ENCODE assay signal across 1 cellular context in the genomic region with DNA sequence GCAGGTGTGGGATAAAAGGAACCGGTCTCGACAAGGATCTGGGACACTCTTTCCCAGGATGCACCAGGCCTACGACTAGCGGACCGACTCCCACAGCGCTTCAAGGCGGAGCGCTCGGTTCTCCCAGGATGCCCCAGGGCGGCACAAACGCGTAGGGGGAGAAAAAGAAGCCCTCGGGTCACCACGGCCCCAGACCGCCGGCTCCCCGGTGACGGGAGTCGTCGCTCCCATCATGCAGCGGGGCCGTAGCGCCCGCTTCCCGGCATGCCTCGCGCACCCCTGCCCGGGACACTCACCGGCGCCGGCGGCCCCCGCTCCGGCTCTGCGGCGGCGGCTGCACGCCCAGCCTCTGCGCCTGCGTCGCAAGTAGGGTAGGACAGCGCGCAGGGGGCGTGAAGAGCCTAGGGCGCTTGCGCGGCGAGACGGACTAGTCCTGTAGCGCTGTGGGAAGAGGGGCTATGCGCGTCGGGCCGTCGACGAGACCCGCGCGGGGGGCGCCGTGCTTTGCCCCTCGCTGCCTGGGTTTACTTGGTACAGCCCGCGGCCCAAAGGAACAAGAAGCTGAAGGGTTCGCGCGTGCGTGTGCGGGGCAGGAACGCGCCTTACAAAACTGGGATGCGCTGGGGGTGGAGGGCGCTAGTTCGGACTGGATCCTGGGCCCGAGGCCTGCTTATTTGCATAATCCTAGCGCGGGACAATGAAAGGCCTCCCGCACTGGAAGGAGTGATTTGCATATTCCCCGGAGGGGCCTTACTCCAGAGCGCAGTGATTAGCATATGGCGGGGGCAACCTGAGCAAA.
TF ChIP-seq lines count a peak whose summit lies in the region.

ZNF428 (minus strand) TSS at position 368 of the 799 bp plus-strand sequence. CDS start 5,325 bp downstream, outside the sequence.

TF ChIP-seq in HepG2, 621 proteins besides CTCF, POLR2A, EP300 and RAD21 (continued from another document and continues in another):
- TF ChIP-seq REPIN1 (CRISPR knock-in tag; IDR thresholded peaks at IDR 0.05; ENCODE audit: borderline replicate concordance, low read depth) (peak; percentile 87), THAP7 (CRISPR knock-in tag; IDR thresholded peaks at IDR 0.05) (no peak), MLX (CRISPR knock-in tag; IDR thresholded peaks at IDR 0.05) (no peak), ZNF543 (CRISPR knock-in tag; IDR thresholded peaks at IDR 0.05) (peak; percentile 68; the same call in 1 of the 2 replicates), CC2D1A (CRISPR knock-in tag; IDR thresholded peaks at IDR 0.05) (no peak), FOXO4 (CRISPR knock-in tag; conservative IDR thresholded peaks at IDR 0.05) (peak; percentile 13; the same call in 1 of the 2 replicates), ZNF781 (CRISPR knock-in tag; IDR thresholded peaks at IDR 0.05; ENCODE audit: borderline replicate concordance, not compliant biosample characterization) (peak; percentile 61), PHF5A (CRISPR knock-in tag; IDR thresholded peaks at IDR 0.05; ENCODE audit: low read depth, unreplicated experiment) (peak; percentile 30), ZNF672 (CRISPR knock-in tag; IDR thresholded peaks at IDR 0.05) (0 out of 2 replicates have a peak, but pooled peaks have one; percentile 75), ZNF101 (CRISPR knock-in tag; IDR thresholded peaks at IDR 0.05; ENCODE audit: borderline replicate concordance, low read depth) (0 out of 2 replicates have a peak, but pooled peaks have one; percentile 87), SUZ12 (IDR thresholded peaks at IDR 0.05; ENCODE audit: low read depth, low read length) (0 out of 2 replicates have a peak, but pooled peaks have one; percentile 36), SOX5 (CRISPR knock-in tag; IDR thresholded peaks at IDR 0.05; ENCODE audit: borderline replicate concordance) (no peak), ZNF839 (CRISPR knock-in tag; IDR thresholded peaks at IDR 0.05; ENCODE audit: borderline replicate concordance) (peak; percentile 96), REXO4 (CRISPR knock-in tag; IDR thresholded peaks at IDR 0.05; ENCODE audit: borderline replicate concordance) (peak; percentile 35; the same call in 1 of the 2 replicates), TBX2 (CRISPR knock-in tag; IDR thresholded peaks at IDR 0.05; ENCODE audit: borderline replicate concordance) (peak; percentile 90), NR0B2 (CRISPR knock-in tag; IDR thresholded peaks at IDR 0.05) (peak; percentile 82; the same call in 1 of the 2 replicates), ZMAT3 (CRISPR knock-in tag; conservative IDR thresholded peaks at IDR 0.05) (no peak), PAF1 (CRISPR knock-in tag; IDR thresholded peaks at IDR 0.05) (no peak), ZNF230 (CRISPR knock-in tag; IDR thresholded peaks at IDR 0.05) (no peak), SNAPC2 (CRISPR knock-in tag; IDR thresholded peaks at IDR 0.05) (peak; percentile 99), SATB2 (CRISPR knock-in tag; IDR thresholded peaks at IDR 0.05) (peak; percentile 70; the same call in 1 of the 2 replicates), NPAS2 (CRISPR knock-in tag; IDR thresholded peaks at IDR 0.05; ENCODE audit: borderline replicate concordance) (no peak), PPARG (CRISPR knock-in tag; conservative IDR thresholded peaks at IDR 0.05) (no peak), YEATS4 (CRISPR knock-in tag; IDR thresholded peaks at IDR 0.05; ENCODE audit: borderline replicate concordance) (peak; percentile 88), ZNF264 (CRISPR knock-in tag; IDR thresholded peaks at IDR 0.05) (peak; percentile 59; the same call in 1 of the 2 replicates), CENPT (CRISPR knock-in tag; IDR thresholded peaks at IDR 0.05; ENCODE audit: low read depth) (no peak; the same call in 1 of the 2 replicates), ZKSCAN5 (CRISPR knock-in tag; IDR thresholded peaks at IDR 0.05) (no peak), ZSCAN25 (CRISPR knock-in tag; IDR thresholded peaks at IDR 0.05) (peak; percentile 66), RFX5 (IDR thresholded peaks at IDR 0.05; ENCODE audit: low read depth, low read length) (no peak; the same call in 1 of the 2 replicates), ZNF678 (CRISPR knock-in tag; IDR thresholded peaks at IDR 0.05) (peak; percentile 88; the same call in 1 of the 2 replicates), SAFB2 (CRISPR knock-in tag; IDR thresholded peaks at IDR 0.05; ENCODE audit: borderline replicate concordance, low read depth) (peak; percentile 88), KDM5A (IDR thresholded peaks at IDR 0.05; ENCODE audit: borderline replicate concordance, low read length) (peak; percentile 51; the same call in 1 of the 2 replicates), ZNF552 (CRISPR knock-in tag; IDR thresholded peaks at IDR 0.05; ENCODE audit: borderline replicate concordance) (peak; percentile 84), ZNF205 (CRISPR knock-in tag; IDR thresholded peaks at IDR 0.05) (no peak), NFE2 (CRISPR knock-in tag; IDR thresholded peaks at IDR 0.05) (no peak), GATA4 (IDR thresholded peaks at IDR 0.05; ENCODE audit: borderline replicate concordance, low read depth) (no peak; the same call in 1 of the 2 replicates), ZNF564 (CRISPR knock-in tag; IDR thresholded peaks at IDR 0.05) (peak; percentile 96), IKZF1 (IDR thresholded peaks at IDR 0.05) (no peak), ZNF616 (CRISPR knock-in tag; IDR thresholded peaks at IDR 0.05; ENCODE audit: low read depth) (peak; percentile 90; the same call in 1 of the 2 replicates), ZFP41 (CRISPR knock-in tag; IDR thresholded peaks at IDR 0.05; ENCODE audit: borderline replicate concordance) (peak; percentile 91; the same call in 1 of the 2 replicates)
- TF ChIP-seq, protein P1, sequence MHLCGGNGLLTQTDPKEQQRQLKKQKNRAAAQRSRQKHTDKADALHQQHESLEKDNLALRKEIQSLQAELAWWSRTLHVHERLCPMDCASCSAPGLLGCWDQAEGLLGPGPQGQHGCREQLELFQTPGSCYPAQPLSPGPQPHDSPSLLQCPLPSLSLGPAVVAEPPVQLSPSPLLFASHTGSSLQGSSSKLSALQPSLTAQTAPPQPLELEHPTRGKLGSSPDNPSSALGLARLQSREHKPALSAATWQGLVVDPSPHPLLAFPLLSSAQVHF (CRISPR knock-in tag; IDR thresholded peaks at IDR 0.05) = peak; percentile 80; the same call in 1 of the 2 replicates
- TF ChIP-seq, protein P2, sequence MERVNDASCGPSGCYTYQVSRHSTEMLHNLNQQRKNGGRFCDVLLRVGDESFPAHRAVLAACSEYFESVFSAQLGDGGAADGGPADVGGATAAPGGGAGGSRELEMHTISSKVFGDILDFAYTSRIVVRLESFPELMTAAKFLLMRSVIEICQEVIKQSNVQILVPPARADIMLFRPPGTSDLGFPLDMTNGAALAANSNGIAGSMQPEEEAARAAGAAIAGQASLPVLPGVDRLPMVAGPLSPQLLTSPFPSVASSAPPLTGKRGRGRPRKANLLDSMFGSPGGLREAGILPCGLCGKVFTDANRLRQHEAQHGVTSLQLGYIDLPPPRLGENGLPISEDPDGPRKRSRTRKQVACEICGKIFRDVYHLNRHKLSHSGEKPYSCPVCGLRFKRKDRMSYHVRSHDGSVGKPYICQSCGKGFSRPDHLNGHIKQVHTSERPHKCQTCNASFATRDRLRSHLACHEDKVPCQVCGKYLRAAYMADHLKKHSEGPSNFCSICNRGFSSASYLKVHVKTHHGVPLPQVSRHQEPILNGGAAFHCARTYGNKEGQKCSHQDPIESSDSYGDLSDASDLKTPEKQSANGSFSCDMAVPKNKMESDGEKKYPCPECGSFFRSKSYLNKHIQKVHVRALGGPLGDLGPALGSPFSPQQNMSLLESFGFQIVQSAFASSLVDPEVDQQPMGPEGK (CRISPR knock-in tag; IDR thresholded peaks at IDR 0.05) = peak; percentile 14
- TF ChIP-seq, protein P3, sequence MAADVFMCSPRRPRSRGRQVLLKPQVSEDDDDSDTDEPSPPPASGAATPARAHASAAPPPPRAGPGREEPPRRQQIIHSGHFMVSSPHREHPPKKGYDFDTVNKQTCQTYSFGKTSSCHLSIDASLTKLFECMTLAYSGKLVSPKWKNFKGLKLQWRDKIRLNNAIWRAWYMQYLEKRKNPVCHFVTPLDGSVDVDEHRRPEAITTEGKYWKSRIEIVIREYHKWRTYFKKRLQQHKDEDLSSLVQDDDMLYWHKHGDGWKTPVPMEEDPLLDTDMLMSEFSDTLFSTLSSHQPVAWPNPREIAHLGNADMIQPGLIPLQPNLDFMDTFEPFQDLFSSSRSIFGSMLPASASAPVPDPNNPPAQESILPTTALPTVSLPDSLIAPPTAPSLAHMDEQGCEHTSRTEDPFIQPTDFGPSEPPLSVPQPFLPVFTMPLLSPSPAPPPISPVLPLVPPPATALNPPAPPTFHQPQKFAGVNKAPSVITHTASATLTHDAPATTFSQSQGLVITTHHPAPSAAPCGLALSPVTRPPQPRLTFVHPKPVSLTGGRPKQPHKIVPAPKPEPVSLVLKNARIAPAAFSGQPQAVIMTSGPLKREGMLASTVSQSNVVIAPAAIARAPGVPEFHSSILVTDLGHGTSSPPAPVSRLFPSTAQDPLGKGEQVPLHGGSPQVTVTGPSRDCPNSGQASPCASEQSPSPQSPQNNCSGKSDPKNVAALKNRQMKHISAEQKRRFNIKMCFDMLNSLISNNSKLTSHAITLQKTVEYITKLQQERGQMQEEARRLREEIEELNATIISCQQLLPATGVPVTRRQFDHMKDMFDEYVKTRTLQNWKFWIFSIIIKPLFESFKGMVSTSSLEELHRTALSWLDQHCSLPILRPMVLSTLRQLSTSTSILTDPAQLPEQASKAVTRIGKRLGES (CRISPR knock-in tag; IDR thresholded peaks at IDR 0.05; ENCODE audit: borderline replicate concordance) = no peak
- TF ChIP-seq, protein P4, sequence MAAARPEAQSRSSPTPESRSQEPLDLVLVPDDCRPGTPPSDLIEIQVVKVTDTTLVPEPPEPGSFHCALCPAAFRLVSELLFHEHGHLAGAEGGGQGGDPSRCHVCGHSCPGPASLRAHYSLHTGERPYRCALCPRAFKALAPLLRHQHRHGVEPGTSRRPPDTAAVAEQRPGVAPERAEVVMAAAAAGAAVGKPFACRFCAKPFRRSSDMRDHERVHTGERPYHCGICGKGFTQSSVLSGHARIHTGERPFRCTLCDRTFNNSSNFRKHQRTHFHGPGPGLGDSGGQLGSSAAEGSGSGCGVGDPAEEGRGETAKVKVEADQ (CRISPR knock-in tag; IDR thresholded peaks at IDR 0.05; ENCODE audit: borderline replicate concordance) = no peak
- TF ChIP-seq, protein P5, sequence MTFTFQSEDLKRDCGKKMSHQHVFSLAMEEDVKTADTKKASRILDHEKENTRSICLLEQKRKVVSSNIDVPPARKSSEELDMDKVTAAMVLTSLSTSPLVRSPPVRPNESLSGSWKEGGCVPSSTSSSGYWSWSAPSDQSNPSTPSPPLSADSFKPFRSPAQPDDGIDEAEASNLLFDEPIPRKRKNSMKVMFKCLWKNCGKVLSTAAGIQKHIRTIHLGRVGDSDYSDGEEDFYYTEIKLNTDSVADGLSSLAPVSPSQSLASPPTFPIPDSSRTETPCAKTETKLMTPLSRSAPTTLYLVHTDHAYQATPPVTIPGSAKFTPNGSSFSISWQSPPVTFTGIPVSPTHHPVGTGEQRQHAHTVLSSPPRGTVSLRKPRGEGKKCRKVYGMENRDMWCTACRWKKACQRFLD (CRISPR knock-in tag; IDR thresholded peaks at IDR 0.05; ENCODE audit: borderline replicate concordance) = peak; percentile 67; the same call in 1 of the 2 replicates
- TF ChIP-seq, protein P6, sequence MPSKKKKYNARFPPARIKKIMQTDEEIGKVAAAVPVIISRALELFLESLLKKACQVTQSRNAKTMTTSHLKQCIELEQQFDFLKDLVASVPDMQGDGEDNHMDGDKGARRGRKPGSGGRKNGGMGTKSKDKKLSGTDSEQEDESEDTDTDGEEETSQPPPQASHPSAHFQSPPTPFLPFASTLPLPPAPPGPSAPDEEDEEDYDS (CRISPR knock-in tag; IDR thresholded peaks at IDR 0.05) = peak; percentile 8; the same call in 1 of the 2 replicates
- TF ChIP-seq, protein P7, sequence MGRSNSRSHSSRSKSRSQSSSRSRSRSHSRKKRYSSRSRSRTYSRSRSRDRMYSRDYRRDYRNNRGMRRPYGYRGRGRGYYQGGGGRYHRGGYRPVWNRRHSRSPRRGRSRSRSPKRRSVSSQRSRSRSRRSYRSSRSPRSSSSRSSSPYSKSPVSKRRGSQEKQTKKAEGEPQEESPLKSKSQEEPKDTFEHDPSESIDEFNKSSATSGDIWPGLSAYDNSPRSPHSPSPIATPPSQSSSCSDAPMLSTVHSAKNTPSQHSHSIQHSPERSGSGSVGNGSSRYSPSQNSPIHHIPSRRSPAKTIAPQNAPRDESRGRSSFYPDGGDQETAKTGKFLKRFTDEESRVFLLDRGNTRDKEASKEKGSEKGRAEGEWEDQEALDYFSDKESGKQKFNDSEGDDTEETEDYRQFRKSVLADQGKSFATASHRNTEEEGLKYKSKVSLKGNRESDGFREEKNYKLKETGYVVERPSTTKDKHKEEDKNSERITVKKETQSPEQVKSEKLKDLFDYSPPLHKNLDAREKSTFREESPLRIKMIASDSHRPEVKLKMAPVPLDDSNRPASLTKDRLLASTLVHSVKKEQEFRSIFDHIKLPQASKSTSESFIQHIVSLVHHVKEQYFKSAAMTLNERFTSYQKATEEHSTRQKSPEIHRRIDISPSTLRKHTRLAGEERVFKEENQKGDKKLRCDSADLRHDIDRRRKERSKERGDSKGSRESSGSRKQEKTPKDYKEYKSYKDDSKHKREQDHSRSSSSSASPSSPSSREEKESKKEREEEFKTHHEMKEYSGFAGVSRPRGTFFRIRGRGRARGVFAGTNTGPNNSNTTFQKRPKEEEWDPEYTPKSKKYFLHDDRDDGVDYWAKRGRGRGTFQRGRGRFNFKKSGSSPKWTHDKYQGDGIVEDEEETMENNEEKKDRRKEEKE (IDR thresholded peaks at IDR 0.05) = no peak
